25 cellular contexts compared by ENCODE assay signal in genomic region chr3:184349563-184350470, GRCh38. TPM values are rescaled to one million over a fixed set of nuclear protein-coding genes. Genes with fewer than 3 reads are reported as not detected.
DNase-seq lines count a peak whose midpoint lies in the region; ATAC-seq and TF ChIP-seq lines count a peak whose summit lies in the region.
"Had no signal": no experiment of that assay in that cellular context is flagged by ENCODE, and none has a peak within 500 bp of the region (broad histone marks: within the 10 kb centered on the region; RNA-seq: fewer than 3 reads in every experiment).

No MANE protein-coding gene starts in this region.

- H3K4me1 Mint-ChIP-seq in activated T-cell treated with anti-CD3 and anti-CD28 coated beads, Interleukin-2, amount 50 U/mL, for 72 hours (ENCODE audit: low read depth), result peaks cover 5% of the 10 kb centered on the region
- peaks cover 15% of the 10 kb centered on the region for H3K4me1 Mint-ChIP-seq in chondrocyte (ENCODE audit: low read depth)
- peaks cover 56% of the 10 kb centered on the region for H3K4me1 Mint-ChIP-seq in nephron

- H3K9me3 ChIP-seq in testis, result no peaks in the 10 kb centered on the region
- H3K9me3 ChIP-seq: HAP-1, SJSA1 had no signal

- H3K27me3 Mint-ChIP-seq in activated T-cell treated with anti-CD3 and anti-CD28 coated beads, Interleukin-2, amount 50 U/mL, for 72 hours (ENCODE audit: low read depth), result no peaks in the 10 kb centered on the region
- H3K27me3 Mint-ChIP-seq in chondrocyte (ENCODE audit: low read depth) (no peaks in the 10 kb centered on the region), nephron (ENCODE audit: low read depth) (no peaks in the 10 kb centered on the region)

- 40 to 59% methylated on average over 10 of the region's 10 CpGs for WGBS in testis, 2 donors

- no peak overlapping the region for H3K4me3 ChIP-seq in testis
- H3K4me3 ChIP-seq: HAP-1, SJSA1 had no signal

- H3K4me1 ChIP-seq in testis, result peaks cover 66% of the 10 kb centered on the region

- TF ChIP-seq CTCF in chondrocyte (IDR thresholded peaks at IDR 0.05) (no peak), nephron (IDR thresholded peaks at IDR 0.05; ENCODE audit: unreplicated experiment in 3 of 3) (no peak), testis (IDR thresholded peaks at IDR 0.05) (no peak)

- ATAC-seq in activated T-cell treated with anti-CD3 and anti-CD28 coated beads, Interleukin-2, amount 50 U/mL, for 72 hours (replicated peaks in 1 of 2), result no peak
- no peak for ATAC-seq in HG02610 (IDR thresholded peaks at IDR 0.05; ENCODE audit: unreplicated experiment)
- ATAC-seq: Right ventricle myocardium inferior had no signal

- TF ChIP-seq POLR2A in testis (IDR thresholded peaks at IDR 0.05), result no peak

- no peaks in the 10 kb centered on the region for H3K27me3 ChIP-seq in testis
- H3K27me3 ChIP-seq: SJSA1 had no signal

- peaks cover 0 to 1% of the 10 kb centered on the region in 2 donors for H3K36me3 Mint-ChIP-seq in activated T-cell treated with anti-CD3 and anti-CD28 coated beads, Interleukin-2, amount 50 U/mL, for 72 hours (ENCODE audit: insufficient read depth in 2 of 2)
- peaks cover 11% of the 10 kb centered on the region for H3K36me3 Mint-ChIP-seq in chondrocyte (ENCODE audit: low read depth)
- H3K36me3 Mint-ChIP-seq in nephron (ENCODE audit: low read depth), result peaks cover 25% of the 10 kb centered on the region

- peak overlapping the region; percentile 55 to 62 for H3K27ac ChIP-seq in testis
- H3K27ac ChIP-seq: C4-2B, KMS-11, SJSA1 had no signal

- H3K36me3 ChIP-seq in testis (ENCODE audit: low read depth, missing control alignments), result no peaks in the 10 kb centered on the region

- H3K4me3 Mint-ChIP-seq in activated T-cell treated with anti-CD3 and anti-CD28 coated beads, Interleukin-2, amount 50 U/mL, for 72 hours, result no peak overlapping the region
- H3K4me3 Mint-ChIP-seq in chondrocyte (ENCODE audit: unreplicated experiment) (no peak overlapping the region), nephron (no peak overlapping the region)

- intact Hi-C loops in testis (cut with DNase I; ENCODE audit: low total_unique reads), result no loop called here

- H3K9me3 Mint-ChIP-seq in activated T-cell treated with anti-CD3 and anti-CD28 coated beads, Interleukin-2, amount 50 U/mL, for 72 hours, result no peaks in the 10 kb centered on the region
- H3K9me3 Mint-ChIP-seq in chondrocyte (ENCODE audit: low read depth) (no peaks in the 10 kb centered on the region), nephron (no peaks in the 10 kb centered on the region)

- no peak for DNase-seq in activated T-cell treated with anti-CD3 and anti-CD28 coated beads, Interleukin-2, amount 50 U/mL, for 72 hours
- no peak for DNase-seq in activated T-cell treated with anti-CD3 and anti-CD28 coated beads, Interleukin-2, amount 50 U/mL, for 1 hour
- DNase-seq in chondrocyte (ENCODE audit: low spot score) (peak; percentile 50), testis (peak; percentile 79), D341Med (ENCODE audit: low spot score) (no peak), H4 (ENCODE audit: low spot score) (no peak)
- DNase-seq: AML-193, DMS53, EL, NCI-H1092 treated with DMSO at 0.1 percent for 48 hours, NCI-H146, NCI-H2029 treated with DMSO at 0.1 percent for 48 hours, NCI-H345, NCI-H524 treated with DMSO at 0.1 percent for 48 hours, NCI-H82, OCI-M1 had no signal

- H3K27ac Mint-ChIP-seq in activated T-cell treated with anti-CD3 and anti-CD28 coated beads, Interleukin-2, amount 50 U/mL, for 72 hours, result peak overlapping the region; percentile 25
- no peak overlapping the region for H3K27ac Mint-ChIP-seq in chondrocyte (ENCODE audit: unreplicated experiment)
- H3K27ac Mint-ChIP-seq in nephron, result peak overlapping the region; percentile 20 to 77 (median 21)

RNA-seq across cellular contexts. Expression of gene CLCN2, which starts 11.6 kb away (rescaled TPM):
- 1 to 10 TPM; 3.1 to 3.9 TPM for total RNA-seq in activated T-cell treated with anti-CD3 and anti-CD28 coated beads, Interleukin-2, amount 50 U/mL, for 72 hours
- 3.1 to 6.5 TPM (median 3.1 TPM) in 3 replicates for total RNA-seq in chondrocyte
- 100 to 1,000 TPM in 1 of 2 donors, 10 to 100 TPM in 1; 98.2 to 118 TPM for total RNA-seq in testis
- polyA plus RNA-seq in testis (ENCODE audit: insufficient read depth, low read depth, low replicate concordance), result 46.7 TPM
- 3.3 and 4.7 TPM in 2 replicates for total RNA-seq in H4 (2014; rRNA removed; shearing (Covaris generic))

RNA-seq across cellular contexts. Expression of gene POLR2H, which starts 11.7 kb away (rescaled TPM):
- total RNA-seq in activated T-cell treated with anti-CD3 and anti-CD28 coated beads, Interleukin-2, amount 50 U/mL, for 72 hours, result 10 to 100 TPM; 86.9 to 93.6 TPM
- total RNA-seq in chondrocyte (49.8 to 71.0 TPM (median 50.4 TPM) in 3 replicates), testis (10 to 100 TPM; 65.0 to 76.4 TPM)
- 72.2 TPM for polyA plus RNA-seq in testis (ENCODE audit: insufficient read depth, low read depth, low replicate concordance)
- 250 and 279 TPM in 2 replicates for total RNA-seq in H4 (2014; rRNA removed; shearing (Covaris generic))

RNA-seq across cellular contexts. Expression of gene FAM131A, which starts 12.4 kb away (rescaled TPM):
- total RNA-seq in activated T-cell treated with anti-CD3 and anti-CD28 coated beads, Interleukin-2, amount 50 U/mL, for 72 hours, result 1 to 10 TPM; 6.6 to 7.6 TPM
- 13.4 to 15.3 TPM (median 13.4 TPM) in 3 replicates for total RNA-seq in chondrocyte
- total RNA-seq in testis, result 10 to 100 TPM; 75.9 to 77.2 TPM
- polyA plus RNA-seq in testis (ENCODE audit: insufficient read depth, low read depth, low replicate concordance), result 28.1 TPM
- 18.4 and 22.2 TPM in 2 replicates for total RNA-seq in H4 (2014; rRNA removed; shearing (Covaris generic))

RNA-seq across cellular contexts. Expression of gene THPO, which starts 28.2 kb away (rescaled TPM):
- not detected for total RNA-seq in activated T-cell treated with anti-CD3 and anti-CD28 coated beads, Interleukin-2, amount 50 U/mL, for 72 hours
- total RNA-seq in chondrocyte (not detected in 3 replicates), testis (under 1 TPM; 0.71 to 0.93 TPM)
- polyA plus RNA-seq in testis (ENCODE audit: insufficient read depth, low read depth, low replicate concordance), result 7.6 TPM
- total RNA-seq in H4 (2014; rRNA removed; shearing (Covaris generic)), result 0.43 and 0.74 TPM in 2 replicates
- total RNA-seq: HT1080, SJSA1 had no signal
- polyA plus RNA-seq: AG04450 had no signal

RNA-seq across cellular contexts. Expression of gene CHRD, which starts 30.0 kb away (rescaled TPM):
- under 1 TPM in 1 of 2 donors, not detected in 1; 0.19 TPM for total RNA-seq in activated T-cell treated with anti-CD3 and anti-CD28 coated beads, Interleukin-2, amount 50 U/mL, for 72 hours
- total RNA-seq in chondrocyte (1.4 to 4.7 TPM (median 1.5 TPM) in 3 replicates), testis (1 to 10 TPM; 3.5 to 4.3 TPM)
- 4.3 TPM for polyA plus RNA-seq in testis (ENCODE audit: insufficient read depth, low read depth, low replicate concordance)
- 1.3 and 3.6 TPM in 2 replicates for total RNA-seq in H4 (2014; rRNA removed; shearing (Covaris generic))

Comparison
In these comparisons a context has a peak if more than half of its experiments do, and no peak if none do; other contexts are left out.
1. DNase-seq: peak in chondrocyte (single experiment) and testis (single experiment); none in activated T-cell treated with anti-CD3 and anti-CD28 coated beads, Interleukin-2, amount 50 U/mL, for 72 hours (0 of 2), activated T-cell treated with anti-CD3 and anti-CD28 coated beads, Interleukin-2, amount 50 U/mL, for 1 hour (single experiment), D341Med (single experiment) and H4 (single experiment).
2. RNA of gene CLCN2, which starts 11.6 kb away (total RNA-seq): 98.2 to 118 TPM in testis; 3.1 to 3.9 TPM in activated T-cell treated with anti-CD3 and anti-CD28 coated beads, Interleukin-2, amount 50 U/mL, for 72 hours, 3.3 to 4.7 TPM in H4 and 3.1 to 6.5 TPM in chondrocyte; every median in the first group is over 10 times any median in the second.